ENCODE assay signal across 1 cellular context in genomic region chr12:109058773-109059172, GRCh38.
TF ChIP-seq lines count a peak whose summit lies in the region.

No MANE protein-coding gene starts in this region.

TF ChIP-seq in GM23338, 12 proteins besides CTCF, POLR2A, EP300 and RAD21 (continued from another document):
- TF ChIP-seq ZNF462 (CRISPR knock-in tag; IDR thresholded peaks at IDR 0.05) (no peak), NANOG (IDR thresholded peaks at IDR 0.05; ENCODE audit: borderline replicate concordance) (no peak), ZNF114 (CRISPR knock-in tag; IDR thresholded peaks at IDR 0.05) (no peak), ETS1 (IDR thresholded peaks at IDR 0.05) (no peak), REST (IDR thresholded peaks at IDR 0.05; ENCODE audit: unreplicated experiment) (no peak), EZH2 (IDR thresholded peaks at IDR 0.05; ENCODE audit: low read depth, unreplicated experiment) (no peak), STAT1 (IDR thresholded peaks at IDR 0.05; ENCODE audit: unreplicated experiment) (no peak), CREB1 (CRISPR knock-in tag; IDR thresholded peaks at IDR 0.05; ENCODE audit: low read depth) (no peak), JUNB (IDR thresholded peaks at IDR 0.05; ENCODE audit: unreplicated experiment) (no peak), EZH2phosphoT487 (IDR thresholded peaks at IDR 0.05; ENCODE audit: unreplicated experiment) (no peak), POLR2AphosphoS5 (IDR thresholded peaks at IDR 0.05; ENCODE audit: low read depth) (no peak)
